Comparison of ENCODE assay signal across 11 cellular contexts in genomic region chr11:944711-945470, GRCh38. TPM values are rescaled to one million over a fixed set of nuclear protein-coding genes. Genes with fewer than 3 reads are reported as not detected.
A peak's percentile ranks its signal among the peaks of the same experiment; 100 is the strongest.
DNase-seq lines count a peak whose midpoint lies in the region; ATAC-seq, FAIRE-seq and TF ChIP-seq lines count a peak whose summit lies in the region.
"Had no signal": no experiment of that assay in that cellular context is flagged by ENCODE, and none has a peak within 500 bp of the region (broad histone marks: within the 10 kb centered on the region; RNA-seq: fewer than 3 reads in every experiment).

No MANE protein-coding gene starts in this region.

- 76% methylated on average over 13 of the region's 13 CpGs for WGBS in A549 (ENCODE audit: missing lambda C conversion rate)
- 82 to 83% methylated on average over 13 of the region's 13 CpGs for WGBS in sigmoid colon, 2 donors
- 80% methylated on average over 13 of the region's 13 CpGs for WGBS in suprapubic skin

- peak; percentile 63 to 69; a peak in 4 of 6 replicates for ATAC-seq in A549
- no peak for ATAC-seq in GM21528 (IDR thresholded peaks at IDR 0.05; ENCODE audit: low FRiP score, unreplicated experiment)
- ATAC-seq: activated CD8-positive, alpha-beta T cell treated with anti-CD3 and anti-CD28 coated beads for 36 hours had no signal

- H3K27me3 ChIP-seq in sigmoid colon = no peaks in the 10 kb centered on the region
- no peaks in the 10 kb centered on the region for H3K27me3 ChIP-seq in suprapubic skin

- CTCF ChIA-PET in A549 (lab: Yijun Ruan, JAX) = interaction anchor here (0.7 to 2.7 kb wide), 7 partner anchors 8 to 106 kb away, joined by 3 to 9 read pairs (median 3); no protein-coding TSS in a partner anchor

- no peak overlapping the region for H3K4me2 ChIP-seq in A549

- DNase-seq in A549 (ENCODE audit: low read depth in 1 of 2, low spot score in 1 of 2) (peak in 1 of 2 experiments; percentile 39), HTR-8/SVneo (ENCODE audit: insufficient read length, low spot score) (no peak), choroid plexus epithelial cell (ENCODE audit: low read depth) (peak; percentile 76), kidney (no peak), GM10266 (ENCODE audit: extremely low spot score) (no peak), sigmoid colon (no peak), suprapubic skin (ENCODE audit: low spot score in 2 of 2) (no peak)
- DNase-seq: activated CD8-positive, alpha-beta T cell treated with anti-CD3 and anti-CD28 coated beads for 36 hours; foreskin melanocyte; NCI-H1092 had no signal

- FAIRE-seq in A549 (lab: Jason Lieb, UNC) (no peak), HTR-8/SVneo (lab: Jason Lieb, UNC) (peak; percentile 72), kidney (lab: Jason Lieb, UNC) (no peak)

- peaks cover 47% of the 10 kb centered on the region for H3K4me1 ChIP-seq in A549
- peaks cover 41 to 60% of the 10 kb centered on the region in 2 donors for H3K4me1 ChIP-seq in kidney (ENCODE audit: control insufficient read depth in 1 of 2, insufficient read depth in 1 of 2, low read depth in 1 of 2, low read length in 2 of 2)
- H3K4me1 ChIP-seq in sigmoid colon = peaks cover 0 to 26% (median 18%) of the 10 kb centered on the region in 4 donors
- H3K4me1 ChIP-seq in suprapubic skin = peaks cover 21% of the 10 kb centered on the region

- TF ChIP-seq RAD21 in A549 (conservative IDR thresholded peaks at IDR 0.05 in 1 of 2, IDR thresholded peaks at IDR 0.05 in 1 of 2) = peak; percentile 34 to 38; a peak in 4 of 5 replicates

- H3K9ac ChIP-seq in kidney (ENCODE audit: low read length in 2 of 2) = peak overlapping the region in 1 of 2 donors; percentile 42

- TF ChIP-seq POLR2A in A549 (IDR thresholded peaks at IDR 0.05; ENCODE audit: low read length) (no peak), sigmoid colon (IDR thresholded peaks at IDR 0.05) (no peak), suprapubic skin (IDR thresholded peaks at IDR 0.05) (no peak)

- peak; percentile 16; the same call in 1 of the 3 replicates for TF ChIP-seq CTCF in A549 (IDR thresholded peaks at IDR 0.05)
- peak; percentile 49 for TF ChIP-seq CTCF in choroid plexus epithelial cell (conservative IDR thresholded peaks at IDR 0.05; ENCODE audit: low read depth, low read length)
- TF ChIP-seq CTCF in kidney (IDR thresholded peaks at IDR 0.05; ENCODE audit: borderline replicate concordance, extremely low read depth, insufficient read depth) = no peak
- TF ChIP-seq CTCF in GM10266 (IDR thresholded peaks at IDR 0.05; ENCODE audit: control insufficient read depth, insufficient read depth, low read depth, missing control alignments) = no peak
- no peak for TF ChIP-seq CTCF in sigmoid colon (IDR thresholded peaks at IDR 0.05)
- no peak for TF ChIP-seq CTCF in suprapubic skin (IDR thresholded peaks at IDR 0.05)

- H3K9me3 ChIP-seq in A549 (peaks cover 9% of the 10 kb centered on the region), kidney (ENCODE audit: control insufficient read depth in 1 of 2, low read length in 2 of 2) (peaks cover 0 to 4% of the 10 kb centered on the region in 2 donors), sigmoid colon (peaks cover 0 to 2% (median 0%) of the 10 kb centered on the region in 4 donors), suprapubic skin (peaks cover 8% of the 10 kb centered on the region)

- intact Hi-C loops in kidney (cut with DNase I) (no loop called here), sigmoid colon (cut with DNase I) (no loop called here)

- no peak overlapping the region for H3K4me3 ChIP-seq in A549
- no peak overlapping the region for H3K4me3 ChIP-seq in choroid plexus epithelial cell (ENCODE audit: low read depth, low read length)
- H3K4me3 ChIP-seq in kidney (ENCODE audit: low read length in 2 of 2) = no peak overlapping the region
- H3K4me3 ChIP-seq in sigmoid colon = no peak overlapping the region
- H3K4me3 ChIP-seq in suprapubic skin = no peak overlapping the region

- H3K36me3 ChIP-seq in kidney (ENCODE audit: control insufficient read depth in 1 of 2, insufficient read depth in 2 of 2, low read length in 2 of 2) (peaks cover 3 to 8% of the 10 kb centered on the region in 2 donors), sigmoid colon (peaks cover 0 to 26% (median 2%) of the 10 kb centered on the region in 4 donors), suprapubic skin (peaks cover 25% of the 10 kb centered on the region)

- H3K27ac ChIP-seq in A549 = peak overlapping the region; percentile 45 to 89; a peak in 5 of 6 replicates
- peak overlapping the region; percentile 68 to 83 for H3K27ac ChIP-seq in kidney (ENCODE audit: low read depth in 2 of 2, low read length in 2 of 2)
- H3K27ac ChIP-seq in sigmoid colon = no peak overlapping the region
- no peak overlapping the region for H3K27ac ChIP-seq in suprapubic skin

- POLR2A ChIA-PET in A549 (lab: Yijun Ruan, JAX) = no interaction called here

- TF ChIP-seq EP300 in A549 (IDR thresholded peaks at IDR 0.05) = no peak
- TF ChIP-seq EP300 in sigmoid colon (IDR thresholded peaks at IDR 0.05) = no peak
- TF ChIP-seq EP300 in suprapubic skin (IDR thresholded peaks at IDR 0.05) = no peak

TF ChIP-seq in A549, 52 proteins besides CTCF, POLR2A, EP300 and RAD21:
- no peak for TF ChIP-seq CBX2 (IDR thresholded peaks at IDR 0.05; ENCODE audit: borderline replicate concordance, low read depth)
- 0 out of 3 replicates have a peak, but pooled peaks have one; percentile 10 for TF ChIP-seq SMC3 (IDR thresholded peaks at IDR 0.05)

RNA-seq across cellular contexts. Expression of gene AP2A2, which starts 19.2 kb away (rescaled TPM):
- polyA plus RNA-seq in A549 (2011; rRNA removed) (60.4 and 72.6 TPM in 2 replicates), A549 (2017; fragmentation: RNase III; extraction: RNeasy Plus Mini Kit Qiagen cat#74134 plus additional on column Dnase treatment) (39.4 to 45.7 TPM (median 41.3 TPM) in 3 replicates), kidney (ENCODE audit: insufficient read depth, low read depth, low replicate concordance) (76.5 TPM), sigmoid colon (10 to 100 TPM; 21.0 to 47.0 (median 31.4) TPM)
- polyA plus RNA-seq in A549 (2012; cell fraction: cytosol; rRNA removed) = 74.8 and 78.3 TPM in 2 replicates
- 123 and 157 TPM in 2 replicates for polyA plus RNA-seq in A549 (2012; cell fraction: nucleus; rRNA removed)
- polyA minus RNA-seq in A549 (2011; rRNA and poly(A)+ RNA removed) = 115 and 145 TPM in 2 replicates
- total RNA-seq in kidney (144 TPM), sigmoid colon (10 to 100 TPM; 42.6 to 78.4 (median 53.1) TPM), suprapubic skin (100 to 1,000 TPM in 2 of 4 donors, 10 to 100 TPM in 2; 45.4 to 107 (median 76.8) TPM)

RNA-seq across cellular contexts. Expression of gene CHID1, which starts 34.3 kb away (rescaled TPM):
- 53.8 and 58.4 TPM in 2 replicates for polyA plus RNA-seq in A549 (2011; rRNA removed)
- polyA plus RNA-seq in A549 (2012; cell fraction: cytosol; rRNA removed) = 86.9 and 87.3 TPM in 2 replicates
- 85.8 and 99.4 TPM in 2 replicates for polyA plus RNA-seq in A549 (2012; cell fraction: nucleus; rRNA removed)
- polyA plus RNA-seq in A549 (2017; fragmentation: RNase III; extraction: RNeasy Plus Mini Kit Qiagen cat#74134 plus additional on column Dnase treatment) = 70.5 to 74.4 TPM (median 70.6 TPM) in 3 replicates
- 56.0 and 69.2 TPM in 2 replicates for polyA minus RNA-seq in A549 (2011; rRNA and poly(A)+ RNA removed)
- 82.2 TPM for total RNA-seq in kidney
- 128 TPM for polyA plus RNA-seq in kidney (ENCODE audit: insufficient read depth, low read depth, low replicate concordance)
- 10 to 100 TPM; 45.7 to 52.3 (median 48.0) TPM for total RNA-seq in sigmoid colon
- 10 to 100 TPM; 16.9 to 52.0 (median 18.0) TPM for polyA plus RNA-seq in sigmoid colon
- 100 to 1,000 TPM in 1 of 4 donors, 10 to 100 TPM in 3; 46.5 to 111 (median 66.2) TPM for total RNA-seq in suprapubic skin

Comparison
In these comparisons a context has a peak if more than half of its experiments do, and no peak if none do; other contexts are left out.
1. H3K27ac ChIP-seq: peak in A549 (2 of 2) and kidney (2 of 2); none in sigmoid colon (0 of 4) and suprapubic skin (single experiment).
2. CTCF ChIP-seq: peak in A549 (single experiment) and choroid plexus epithelial cell (single experiment); none in kidney (single experiment), GM10266 (single experiment), sigmoid colon (0 of 4) and suprapubic skin (0 of 2).